ENCODE assay signal across 1 cellular context in the genomic region with DNA sequence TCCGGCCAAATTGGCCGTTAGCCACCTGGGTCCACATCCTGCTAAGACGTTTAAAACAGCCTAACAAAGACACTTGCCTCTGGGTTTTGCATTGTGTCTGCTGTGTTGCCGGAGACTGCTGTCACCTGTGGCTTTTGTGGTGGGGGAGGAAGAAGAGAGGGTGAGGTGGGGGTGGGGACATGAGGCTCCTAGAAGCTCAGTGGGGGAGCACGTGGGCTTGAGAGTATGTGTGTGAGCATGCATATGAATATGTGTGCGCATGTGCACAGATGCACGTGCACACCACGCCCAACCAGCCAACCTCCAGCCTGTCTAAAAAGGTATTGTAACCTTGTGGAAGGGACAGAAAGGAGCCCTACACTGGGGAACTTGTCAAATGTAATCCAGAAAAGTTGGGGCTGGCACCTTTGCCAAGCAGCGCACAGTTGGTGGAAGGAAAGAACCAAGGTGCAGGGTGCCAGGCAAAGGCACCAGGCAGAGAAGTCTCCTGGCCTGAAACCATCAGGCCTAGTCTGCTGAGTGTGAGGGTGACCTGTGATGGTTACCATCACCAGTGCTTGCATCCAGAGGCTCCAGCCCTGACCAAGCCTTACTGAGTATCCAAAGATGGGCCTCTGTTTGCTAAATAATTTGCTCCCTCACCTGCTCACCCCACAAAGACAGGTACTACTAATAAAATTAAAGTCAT.
TF ChIP-seq lines count a peak whose summit lies in the region.

No MANE protein-coding gene starts in this region.

TF ChIP-seq in WTC11, 78 proteins besides CTCF, POLR2A, EP300 and RAD21 (continued from another document):
- TF ChIP-seq, protein P1, sequence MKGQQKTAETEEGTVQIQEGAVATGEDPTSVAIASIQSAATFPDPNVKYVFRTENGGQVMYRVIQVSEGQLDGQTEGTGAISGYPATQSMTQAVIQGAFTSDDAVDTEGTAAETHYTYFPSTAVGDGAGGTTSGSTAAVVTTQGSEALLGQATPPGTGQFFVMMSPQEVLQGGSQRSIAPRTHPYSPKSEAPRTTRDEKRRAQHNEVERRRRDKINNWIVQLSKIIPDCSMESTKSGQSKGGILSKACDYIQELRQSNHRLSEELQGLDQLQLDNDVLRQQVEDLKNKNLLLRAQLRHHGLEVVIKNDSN (CRISPR knock-in tag; IDR thresholded peaks at IDR 0.05), result no peak
- no peak for TF ChIP-seq ETV6 (CRISPR knock-in tag; IDR thresholded peaks at IDR 0.05)
- no peak for TF ChIP-seq IRF2 (CRISPR knock-in tag; IDR thresholded peaks at IDR 0.05; ENCODE audit: borderline replicate concordance, low read depth)
- TF ChIP-seq TEAD1 (CRISPR knock-in tag; IDR thresholded peaks at IDR 0.05), result no peak
- TF ChIP-seq FOXK1 (CRISPR knock-in tag; IDR thresholded peaks at IDR 0.05), result no peak
- TF ChIP-seq PRRX2 (CRISPR knock-in tag; IDR thresholded peaks at IDR 0.05), result no peak
- no peak for TF ChIP-seq NR1H2 (CRISPR knock-in tag; IDR thresholded peaks at IDR 0.05)
